26 cellular contexts compared by ENCODE assay signal in genomic region chr6:5504078-5504477, GRCh38.
"Had no signal": no experiment of that assay in that cellular context is flagged by ENCODE, and none has a peak within 500 bp of the region (broad histone marks: within the 10 kb centered on the region; RNA-seq: fewer than 3 reads in every experiment).

No MANE protein-coding gene starts in this region.

- H3K27me3 ChIP-seq: hepatocyte, ovary, right atrium auricular region, stomach, suprapubic skin, tibial artery, upper lobe of right lung had no signal

- H3K9me3 ChIP-seq: left ventricle myocardium inferior, mucosa of descending colon, ovary, right atrium auricular region, stomach, suprapubic skin, thoracic aorta, tibial artery, upper lobe of right lung had no signal

- H3K27ac Mint-ChIP-seq: memory B cell; naive thymus-derived CD4-positive, alpha-beta T cell; natural killer cell treated with Interleukin-12 subunit alpha and Interleukin-12 subunit beta and Interleukin-15 and Interleukin-18, amount 100 ng/mL, for 72 hours; progenitor cell of endocrine pancreas; stimulated activated naive B cell treated with anti-CD40 and anti-IgM and Interleukin-4, amounts not matched to agents 10 μg/mL and 1 μg/mL and 100 μg/mL, for 72 hours had no signal

- H2AFZ ChIP-seq: hepatocyte had no signal

- H3K9me3 Mint-ChIP-seq: memory B cell; natural killer cell treated with Interleukin-12 subunit alpha and Interleukin-12 subunit beta and Interleukin-15 and Interleukin-18, amount 100 ng/mL, for 72 hours; stimulated activated naive B cell treated with anti-CD40 and anti-IgM and Interleukin-4, amounts not matched to agents 10 μg/mL and 1 μg/mL and 100 μg/mL, for 72 hours had no signal

- H3K36me3 ChIP-seq: left ventricle myocardium inferior, ovary, right atrium auricular region, stomach, suprapubic skin, thoracic aorta, tibial artery, upper lobe of right lung had no signal

- H3K27me3 Mint-ChIP-seq: memory B cell; naive thymus-derived CD4-positive, alpha-beta T cell; natural killer cell treated with Interleukin-12 subunit alpha and Interleukin-12 subunit beta and Interleukin-15 and Interleukin-18, amount 100 ng/mL, for 72 hours; progenitor cell of endocrine pancreas; stimulated activated naive B cell treated with anti-CD40 and anti-IgM and Interleukin-4, amounts not matched to agents 10 μg/mL and 1 μg/mL and 100 μg/mL, for 72 hours had no signal

- H3K4me2 ChIP-seq: hepatocyte had no signal

- H3K27ac ChIP-seq: hepatocyte, left ventricle myocardium inferior, ovary, right atrium auricular region, skin epidermis, stomach, suprapubic skin, thoracic aorta, tibial artery, upper lobe of right lung had no signal

- H3K36me3 Mint-ChIP-seq: natural killer cell treated with Interleukin-12 subunit alpha and Interleukin-12 subunit beta and Interleukin-15 and Interleukin-18, amount 100 ng/mL, for 72 hours had no signal

- H3K79me2 ChIP-seq: hepatocyte had no signal

- DNase-seq: islet precursor cell; left ventricle myocardium inferior; midbrain; mucosa of descending colon; naive thymus-derived CD4-positive, alpha-beta T cell; ovary; stimulated activated CD4-positive, alpha-beta T cell treated with anti-CD3 and anti-CD28 coated beads, Interleukin-12 subunit alpha, Interleukin-12 subunit beta, amount 100 ng/mL, for 4 hours; stimulated activated CD4-positive, alpha-beta T cell treated with anti-CD3 and anti-CD28 coated beads, Interleukin-15, amount 100 ng/mL, for 24 hours; stimulated activated CD4-positive, alpha-beta T cell treated with anti-CD3 and anti-CD28 coated beads, Interleukin-2, amount 100 ng/mL, for 24 hours; stimulated activated CD4-positive, alpha-beta T cell treated with anti-CD3 and anti-CD28 coated beads, Interleukin-4, amount 100 ng/mL, for 1 hour; stimulated activated naive B cell treated with anti-CD40 and anti-IgM and Interleukin-4, amounts not matched to agents 10 μg/mL and 1 μg/mL and 100 μg/mL, for 72 hours; stimulated activated naive CD8-positive, alpha-beta T cell treated with anti-CD3 and anti-CD28 coated beads, Interleukin-15, Interleukin-2, amounts not matched to agents 100 U/mL and 50 U/mL, for 24 hours; stomach; tibial artery; trophoblast cell; upper lobe of right lung had no signal

- H3K4me3 Mint-ChIP-seq: memory B cell; naive thymus-derived CD4-positive, alpha-beta T cell; natural killer cell treated with Interleukin-12 subunit alpha and Interleukin-12 subunit beta and Interleukin-15 and Interleukin-18, amount 100 ng/mL, for 72 hours; stimulated activated naive B cell treated with anti-CD40 and anti-IgM and Interleukin-4, amounts not matched to agents 10 μg/mL and 1 μg/mL and 100 μg/mL, for 72 hours had no signal

- ATAC-seq: mucosa of descending colon; naive thymus-derived CD4-positive, alpha-beta T cell; natural killer cell treated with Interleukin-12 subunit alpha and Interleukin-12 subunit beta and Interleukin-15 and Interleukin-18, amount 100 ng/mL, for 72 hours; sciatic nerve; stimulated activated naive B cell treated with anti-CD40 and anti-IgM and Interleukin-4, amounts not matched to agents 10 μg/mL and 1 μg/mL and 100 μg/mL, for 72 hours; stimulated activated naive CD8-positive, alpha-beta T cell treated with anti-CD3 and anti-CD28 coated beads, Interleukin-15, Interleukin-2, amounts not matched to agents 100 U/mL and 50 U/mL, for 24 hours; upper lobe of right lung had no signal

- H3K4me1 ChIP-seq: upper lobe of right lung had no signal

- H3K4me3 ChIP-seq: hepatocyte, left ventricle myocardium inferior, lung, mucosa of descending colon, ovary, right atrium auricular region, skin epidermis, stomach, suprapubic skin, thoracic aorta, tibial artery, upper lobe of right lung had no signal
